9 cellular contexts compared by ENCODE assay signal in the genomic region with DNA sequence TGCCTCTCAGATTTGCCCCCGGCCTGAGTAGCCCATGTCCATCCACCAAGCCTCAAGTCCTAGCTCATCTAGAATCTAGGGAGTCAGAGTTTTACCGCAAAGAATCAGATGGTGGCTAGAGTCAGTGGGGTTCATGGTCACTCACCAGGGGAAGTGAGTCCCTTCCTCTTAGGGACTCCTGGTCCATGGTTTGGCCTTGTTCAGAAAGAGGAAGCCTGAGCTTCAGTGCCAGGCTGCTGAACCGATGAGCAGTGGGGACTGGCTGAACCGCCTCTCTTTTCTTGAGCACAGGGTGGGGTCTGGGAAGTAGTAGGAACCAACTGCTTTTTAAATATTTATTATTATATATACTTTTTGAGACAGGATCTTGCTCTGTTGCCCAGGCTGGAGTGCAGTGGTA.
"Had no signal": no experiment of that assay in that cellular context is flagged by ENCODE, and none has a peak within 500 bp of the region (broad histone marks: within the 10 kb centered on the region; RNA-seq: fewer than 3 reads in every experiment).

No MANE protein-coding gene starts in this region.

- DNase-seq: activated CD4-positive, alpha-beta T cell treated with anti-CD3 and anti-CD28 coated beads for 4 hours; activated CD8-positive, alpha-beta T cell treated with anti-CD3 and anti-CD28 coated beads for 36 hours; activated effector memory CD4-positive, alpha-beta T cell treated with anti-CD3 and anti-CD28 coated beads, Interleukin-2, amount 50 U/mL, for 16 hours; activated T-cell treated with anti-CD3 and anti-CD28 coated beads, Interleukin-2, amount 50 U/mL, for 4 hours; immature natural killer cell; ovary; stimulated activated CD4-positive, alpha-beta T cell treated with anti-CD3 and anti-CD28 coated beads, Interleukin-1b, Interleukin-23, amount 100 ng/mL, for 48 hours; WERI-Rb-1 had no signal

- FAIRE-seq: frontal cortex had no signal

- ATAC-seq: activated CD8-positive, alpha-beta T cell treated with anti-CD3 and anti-CD28 coated beads for 36 hours; activated T-cell treated with anti-CD3 and anti-CD28 coated beads, Interleukin-2, amount 50 U/mL, for 4 hours had no signal
